ENCODE assay signal across 9 cellular contexts in the genomic region with DNA sequence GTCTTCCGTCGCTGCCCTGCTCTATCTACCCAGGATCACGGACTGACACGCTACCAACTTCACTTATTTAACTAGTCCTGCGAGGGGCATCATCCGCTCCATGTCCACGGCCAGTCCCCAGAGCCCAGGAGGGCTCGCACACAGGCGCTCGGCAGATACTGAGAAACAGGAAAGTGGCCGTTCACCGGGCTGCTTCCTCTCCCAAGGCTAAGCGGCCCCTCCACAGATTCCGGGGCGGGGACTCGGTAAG. TPM values are rescaled to one million over a fixed set of nuclear protein-coding genes. Genes with fewer than 3 reads are reported as not detected.
DNase-seq lines count a peak whose midpoint lies in the region; ATAC-seq, FAIRE-seq and TF ChIP-seq lines count a peak whose summit lies in the region.
"Had no signal": no experiment of that assay in that cellular context is flagged by ENCODE, and none has a peak within 500 bp of the region (broad histone marks: within the 10 kb centered on the region; RNA-seq: fewer than 3 reads in every experiment).

No MANE protein-coding gene starts in this region.

- H3T11ph ChIP-seq in H9 (ENCODE audit: low read length): no peak overlapping the region

- H3K9me2 ChIP-seq in SU-DHL-6 (replicated peaks; ENCODE audit: insufficient read depth, low read length): no peaks in the 10 kb centered on the region

- CTCF ChIA-PET in CD8-positive, alpha-beta T cell (lab: Charles Lee): interaction anchor here (0.9 to 1.5 kb wide), 2 partner anchors 9 to 65 kb away, joined by 3 to 6 read pairs; no protein-coding TSS in a partner anchor

- no peak overlapping the region for H2AFZ ChIP-seq in H9 (ENCODE audit: low read length)
- H2AFZ ChIP-seq in SU-DHL-6 (ENCODE audit: low read depth, low read length, severe bottlenecking): no peak overlapping the region
- peak overlapping the region; percentile 13 for H2AFZ ChIP-seq in neuron (ENCODE audit: low read depth, low read length)

- H3F3A ChIP-seq in SU-DHL-6 (ENCODE audit: insufficient read depth): 0 out of 2 replicates have a peak, but pooled peaks cover 8% of the 10 kb centered on the region

- no peak overlapping the region for H2BK12ac ChIP-seq in H9 (ENCODE audit: insufficient read length, low read depth, low read length)

- H3K27ac Mint-ChIP-seq in CD8-positive, alpha-beta T cell: peak overlapping the region; percentile 97
- H3K27ac Mint-ChIP-seq in H9: peak overlapping the region; percentile 24 to 98 (median 81); a peak in 6 of 7 replicates

- peak overlapping the region; percentile 98 for H3K4me3 ChIP-seq in CD8-positive, alpha-beta T cell (ENCODE audit: low read depth, low read length)
- H3K4me3 ChIP-seq in SU-DHL-6 (ENCODE audit: insufficient read depth, low read length, poor library complexity, severe bottlenecking) (peak overlapping the region; percentile 76), neuron (ENCODE audit: low read length) (peak overlapping the region; percentile 92)

- no peak overlapping the region for H2BK20ac ChIP-seq in H9 (ENCODE audit: low read depth, low read length, poor library complexity, severe bottlenecking)

- no peak overlapping the region for H2BK120ac ChIP-seq in H9 (ENCODE audit: low read depth, low read length, poor library complexity, severe bottlenecking)

- H2BK5ac ChIP-seq in H9 (ENCODE audit: insufficient read length, low read length): no peak overlapping the region

- peak overlapping the region; percentile 94 for H3K4me3 Mint-ChIP-seq in CD8-positive, alpha-beta T cell
- H3K4me3 Mint-ChIP-seq in H9: peak overlapping the region; percentile 97

- H4K5ac ChIP-seq in H9 (ENCODE audit: insufficient read length, low read depth, low read length): no peak overlapping the region

- H3K4me1 ChIP-seq in CD8-positive, alpha-beta T cell (ENCODE audit: insufficient read depth, low read length): peaks cover 48% of the 10 kb centered on the region
- H3K4me1 ChIP-seq in H9 (ENCODE audit: insufficient read depth, low read length) (peaks cover 2% of the 10 kb centered on the region; the same call in 1 of the 2 replicates), neuron (ENCODE audit: insufficient read depth, low read length) (peaks cover 16% of the 10 kb centered on the region)

- peaks cover 10% of the 10 kb centered on the region for H3K79me1 ChIP-seq in H9 (ENCODE audit: insufficient read depth, low read depth, low read length, poor library complexity, severe bottlenecking)

- ATAC-seq in CD8-positive, alpha-beta T cell: peak; percentile 13
- ATAC-seq in esophagus mucosa: peak; percentile 9

- H3K56ac ChIP-seq in H9 (ENCODE audit: insufficient read length, low read depth, low read length): no peak overlapping the region

- peak overlapping the region; percentile 74 for H3K4me2 ChIP-seq in H9 (ENCODE audit: insufficient read depth, insufficient read length, low read length)
- peak overlapping the region; percentile 86 for H3K4me2 ChIP-seq in SU-DHL-6 (ENCODE audit: low read depth, low read length, poor library complexity, severe bottlenecking)

- H4K20me1 ChIP-seq in H9 (ENCODE audit: control insufficient read depth, insufficient read depth, insufficient read length): no peaks in the 10 kb centered on the region
- no peaks in the 10 kb centered on the region for H4K20me1 ChIP-seq in SU-DHL-6 (ENCODE audit: low read depth, low read length)

- peak overlapping the region; percentile 58; the same call in 1 of the 2 replicates for H3K14ac ChIP-seq in H9 (ENCODE audit: insufficient read depth, low read length)

- H3K9me3 Mint-ChIP-seq in CD8-positive, alpha-beta T cell: no peaks in the 10 kb centered on the region
- no peaks in the 10 kb centered on the region for H3K9me3 Mint-ChIP-seq in H9

- no peak overlapping the region for H2BK15ac ChIP-seq in H9 (ENCODE audit: low read depth, low read length)

- intact Hi-C loops in CD8-positive, alpha-beta T cell (cut with DNase I, micrococcal nuclease): loop anchor here (1.0 to 10.0 kb wide), 9 partner anchors 17 to 371 kb away; a partner anchor contains a TSS

- H3K23ac ChIP-seq in H9 (ENCODE audit: insufficient read length, low read depth, low read length): no peak overlapping the region

- H3K9me3 ChIP-seq in CD8-positive, alpha-beta T cell (ENCODE audit: low read length): no peaks in the 10 kb centered on the region
- H3K9me3 ChIP-seq in H9 (ENCODE audit: control insufficient read depth, low read depth, low read length) (no peaks in the 10 kb centered on the region), SU-DHL-6 (ENCODE audit: insufficient read depth, low read length) (no peaks in the 10 kb centered on the region), neuron (ENCODE audit: low read length) (no peaks in the 10 kb centered on the region)

- peak overlapping the region; percentile 54 for H3K9ac ChIP-seq in H9 (ENCODE audit: extremely low read depth, insufficient read length, low read length)
- peak overlapping the region; percentile 94 for H3K9ac ChIP-seq in SU-DHL-6 (ENCODE audit: low read length)

- no peak overlapping the region for H4K8ac ChIP-seq in H9 (replicated peaks; ENCODE audit: insufficient read length, low read depth, low read length)

- H3K36me3 ChIP-seq in CD8-positive, alpha-beta T cell (ENCODE audit: insufficient read depth, low read length): peaks cover 11% of the 10 kb centered on the region
- H3K36me3 ChIP-seq in SU-DHL-6 (ENCODE audit: low read length): peaks cover 6% of the 10 kb centered on the region; the same call in 1 of the 2 replicates
- H3K36me3 ChIP-seq in neuron (ENCODE audit: insufficient read depth, low read length): peaks cover 31% of the 10 kb centered on the region

- peak overlapping the region; percentile 72 for H3K27ac ChIP-seq in CD8-positive, alpha-beta T cell (ENCODE audit: low read depth, low read length)
- no peak overlapping the region for H3K27ac ChIP-seq in H9 (ENCODE audit: insufficient read length, low read depth, low read length)
- peak overlapping the region; percentile 63 for H3K27ac ChIP-seq in SU-DHL-6 (ENCODE audit: low read depth, low read length)

- H3K4me1 Mint-ChIP-seq in CD8-positive, alpha-beta T cell (ENCODE audit: low read depth): peaks cover 52% of the 10 kb centered on the region
- H3K4me1 Mint-ChIP-seq in H9: peaks cover 18 to 19% of the 10 kb centered on the region in 2 experiments

- TF ChIP-seq CTCF in CD8-positive, alpha-beta T cell (IDR thresholded peaks at IDR 0.05): no peak
- TF ChIP-seq CTCF in H9 (conservative IDR thresholded peaks at IDR 0.05) (no peak), SU-DHL-6 (IDR thresholded peaks at IDR 0.05; ENCODE audit: insufficient read depth, low read length, poor library complexity, severe bottlenecking) (no peak), D721Med (IDR thresholded peaks at IDR 0.05; ENCODE audit: insufficient read depth, missing control alignments) (no peak)

- H3K4ac ChIP-seq in H9 (ENCODE audit: low read depth, low read length): no peak overlapping the region

- WGBS in H9 (ENCODE audit: extremely low coverage, insufficient read length, low lambda C conversion rate): no CpG with 5 or more reads among the region's 16 CpGs

- H3K36me3 Mint-ChIP-seq in CD8-positive, alpha-beta T cell: peaks cover 36% of the 10 kb centered on the region
- H3K36me3 Mint-ChIP-seq in H9 (ENCODE audit: insufficient read depth in 1 of 3, low read depth in 3 of 3): peaks cover 26 to 48% (median 47%) of the 10 kb centered on the region in 3 experiments; a peak in 6 of 7 replicates

- FAIRE-seq in HTR-8/SVneo (lab: Jason Lieb, UNC) (no peak), D721Med (lab: Jason Lieb, UNC) (no peak)

- H3K23me2 ChIP-seq in H9 (ENCODE audit: insufficient read length, low read depth, low read length, poor library complexity, severe bottlenecking): peaks cover 3% of the 10 kb centered on the region

- no peaks in the 10 kb centered on the region for H3K27me3 Mint-ChIP-seq in CD8-positive, alpha-beta T cell (ENCODE audit: low read depth)
- H3K27me3 Mint-ChIP-seq in H9 (ENCODE audit: low read depth): no peaks in the 10 kb centered on the region

- peak in 3 of 7 experiments; percentile 16 to 36 (median 21) for DNase-seq in CD8-positive, alpha-beta T cell
- peak; percentile 64 for DNase-seq in H9
- no peak for DNase-seq in HTR-8/SVneo (ENCODE audit: insufficient read length, low spot score)
- DNase-seq in D721Med (ENCODE audit: insufficient read length, low spot score): no peak
- DNase-seq in activated gamma-delta T cell treated with Interleukin-2 at 50 U/mL for 16 hours: no peak

- H4K91ac ChIP-seq in H9 (ENCODE audit: insufficient read length, low read depth, low read length): no peak overlapping the region

- H3K27me3 ChIP-seq in CD8-positive, alpha-beta T cell (ENCODE audit: insufficient read depth, low read length): no peaks in the 10 kb centered on the region
- H3K27me3 ChIP-seq in H9 (ENCODE audit: insufficient read depth, low read length): no peaks in the 10 kb centered on the region
- no peaks in the 10 kb centered on the region for H3K27me3 ChIP-seq in SU-DHL-6 (ENCODE audit: low read length)
- H3K27me3 ChIP-seq in neuron (ENCODE audit: insufficient read depth, low read length): no peaks in the 10 kb centered on the region

- H3K79me2 ChIP-seq in H9 (ENCODE audit: insufficient read depth, low read length) (peaks cover 4% of the 10 kb centered on the region; the same call in 1 of the 2 replicates), SU-DHL-6 (ENCODE audit: insufficient read depth, low read length) (peaks cover 27% of the 10 kb centered on the region)

- POLR2A ChIA-PET in CD8-positive, alpha-beta T cell (lab: Charles Lee): interaction anchor here (0.9 to 2.7 kb wide), 6 partner anchors 10 to 156 kb away, joined by 3 to 15 read pairs (median 4); a partner anchor contains a TSS

- no peak overlapping the region for H3K18ac ChIP-seq in H9 (ENCODE audit: insufficient read length, low read depth, low read length)

- no peak overlapping the region for H2AK5ac ChIP-seq in H9 (ENCODE audit: insufficient read length, low read length)

RNA-seq across cellular contexts. Expression of a gene that starts 0.4 kb away (rescaled TPM):
- 10 to 100 TPM; 24.4 to 26.1 TPM for total RNA-seq in CD8-positive, alpha-beta T cell
- total RNA-seq in H9 (2021): 20.2 and 25.0 TPM in 2 replicates
- total RNA-seq in esophagus mucosa: 22.4 TPM

RNA-seq across cellular contexts. Expression of a gene that starts 0.5 kb away (rescaled TPM):
- total RNA-seq in CD8-positive, alpha-beta T cell: 10 to 100 TPM; 18.0 to 19.9 TPM
- total RNA-seq in H9 (2021) (57.5 and 60.8 TPM in 2 replicates), esophagus mucosa (21.4 TPM)

RNA-seq across cellular contexts. Expression of a gene that starts 9.7 kb away (rescaled TPM):
- 1 to 10 TPM; 3.4 to 4.0 TPM for total RNA-seq in CD8-positive, alpha-beta T cell
- total RNA-seq in H9 (2021) (5.7 TPM in 2 replicates), esophagus mucosa (not detected)
- total RNA-seq: NCI-H460 had no signal

RNA-seq across cellular contexts. Expression of a gene that starts 17.6 kb away (rescaled TPM):
- 10 to 100 TPM; 14.3 to 16.4 TPM for total RNA-seq in CD8-positive, alpha-beta T cell
- total RNA-seq in H9 (2021): 55.4 and 58.6 TPM in 2 replicates
- 24.3 TPM for total RNA-seq in esophagus mucosa

RNA-seq across cellular contexts. Expression of a gene that starts 17.8 kb away (rescaled TPM):
- total RNA-seq in CD8-positive, alpha-beta T cell: 100 to 1,000 TPM; 121 to 126 TPM
- total RNA-seq in H9 (2021) (99.3 and 106 TPM in 2 replicates), esophagus mucosa (62.5 TPM)
